In the genomic region with DNA sequence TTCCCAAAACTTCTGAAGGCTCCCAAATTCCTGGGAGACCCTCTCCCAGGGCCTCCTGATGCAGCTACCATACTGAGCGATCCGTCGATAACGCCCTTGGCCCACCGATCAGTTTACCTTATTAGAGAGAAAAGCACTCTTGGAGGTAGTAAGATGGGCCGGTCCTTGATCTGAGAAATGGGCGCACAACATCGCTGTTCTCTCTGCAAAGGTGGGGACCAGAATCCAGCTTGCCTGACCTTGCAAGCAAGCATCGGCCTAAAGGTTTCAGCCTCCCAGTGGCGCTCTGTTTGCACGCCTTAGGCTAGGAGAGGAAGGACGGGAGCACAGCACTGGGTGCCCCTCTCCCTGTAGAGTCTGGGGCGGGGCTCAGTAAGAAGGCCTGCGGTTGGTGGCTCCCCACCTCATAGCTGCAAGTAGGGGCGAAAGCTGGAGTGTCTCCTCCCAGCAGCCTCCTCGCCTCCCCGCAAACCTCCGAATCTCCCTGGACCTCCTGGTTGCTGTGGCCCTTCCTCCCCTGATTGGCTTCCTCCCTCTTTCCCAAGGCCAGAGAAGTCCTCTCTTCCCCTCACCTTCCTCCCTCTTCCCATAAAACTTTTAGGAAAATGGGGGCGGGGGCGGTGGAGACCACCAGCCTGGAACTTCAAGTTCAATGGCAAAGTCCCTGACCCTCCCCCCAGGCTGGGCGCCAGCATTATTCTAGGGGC, we compare ENCODE assay signal across 15 cellular contexts. TPM values are rescaled to one million over a fixed set of nuclear protein-coding genes. Genes with fewer than 3 reads are reported as not detected.
DNase-seq lines count a peak whose midpoint lies in the region; FAIRE-seq and TF ChIP-seq lines count a peak whose summit lies in the region.
"Had no signal": no experiment of that assay in that cellular context is flagged by ENCODE, and none has a peak within 500 bp of the region (broad histone marks: within the 10 kb centered on the region; RNA-seq: fewer than 3 reads in every experiment).

A gene (minus strand): TSS at position 318 of the 707 bp plus-strand sequence. CDS start 126 bp downstream, at position 192.

- H3K9ac ChIP-seq in H1 (replicated peaks in 1 of 4; ENCODE audit: extremely low read depth in 1 of 4, low read depth in 3 of 4, low read length in 3 of 4) = no peak within 1 kb of the TSS
- no peak within 1 kb of the TSS for H3K9ac ChIP-seq in kidney (ENCODE audit: low read length in 2 of 2)

- 7% methylated on average over 18 of the region's 21 CpGs; no CpG with 5 or more reads in 1 of the 2 experiments for WGBS in H1 (ENCODE audit: extremely low coverage in 1 of 2, insufficient coverage in 1 of 2, insufficient read length in 1 of 2, insufficient replicate concordance in 2 of 2, low coverage in 1 of 2, low lambda C conversion rate in 2 of 2, missing lambda C conversion rate in 1 of 2), 2 experiments

- H3K18ac ChIP-seq in H1 (ENCODE audit: extremely low read depth, low read length) = 0 out of 2 replicates have a peak within 1 kb of the TSS, but pooled peaks have one; percentile 38

- no peak within 1 kb of the TSS for H2AFZ ChIP-seq in H1 (ENCODE audit: low read length)

- TF ChIP-seq CTCF in Calu3 (IDR thresholded peaks at IDR 0.05; ENCODE audit: unreplicated experiment) = no peak
- TF ChIP-seq CTCF in H1 (IDR thresholded peaks at IDR 0.05; ENCODE audit: control extremely low read depth in 1 of 3, insufficient read depth in 1 of 3, low read depth in 1 of 3, low read length in 3 of 3) = no peak
- TF ChIP-seq CTCF in nephron progenitor cell (IDR thresholded peaks at IDR 0.05) = no peak
- no peak for TF ChIP-seq CTCF in GM10248 (IDR thresholded peaks at IDR 0.05; ENCODE audit: control extremely low read depth, extremely low read depth, low read depth, missing control alignments)
- TF ChIP-seq CTCF in kidney (IDR thresholded peaks at IDR 0.05; ENCODE audit: borderline replicate concordance, extremely low read depth, insufficient read depth) = no peak

- no peaks in the 10 kb centered on the region for H3K79me1 ChIP-seq in H1 (ENCODE audit: low read depth, low read length)

- BruUV-seq in Calu3 (replicated peaks; lab: Mats Ljungman, UMichigan) = no TSS peak

- H3K27me3 Mint-ChIP-seq in Calu3 (ENCODE audit: unreplicated experiment) = peaks cover 24% of the 10 kb centered on the region
- H3K27me3 Mint-ChIP-seq in IgD-negative memory B cell = peaks cover 88% of the 10 kb centered on the region
- peaks cover 100% of the 10 kb centered on the region for H3K27me3 Mint-ChIP-seq in nephron progenitor cell (ENCODE audit: low read depth, poor library complexity)

- H3K4ac ChIP-seq in H1 (replicated peaks; ENCODE audit: insufficient read length, low read depth, low read length) = no peak within 1 kb of the TSS

- H2AK5ac ChIP-seq in H1 (ENCODE audit: low read depth, low read length) = 0 out of 2 replicates have a peak within 1 kb of the TSS, but pooled peaks have one; percentile 34

- H3K9me3 Mint-ChIP-seq in Calu3 (ENCODE audit: low read depth, unreplicated experiment) = no peaks in the 10 kb centered on the region
- peaks cover 0 to 8% (median 8%) of the 10 kb centered on the region in 3 donors for H3K9me3 Mint-ChIP-seq in IgD-negative memory B cell
- H3K9me3 Mint-ChIP-seq in nephron progenitor cell = no peaks in the 10 kb centered on the region

- no peaks in the 10 kb centered on the region for H3K79me2 ChIP-seq in H1 (ENCODE audit: control insufficient read depth in 1 of 2, insufficient read depth in 2 of 2, low read length in 2 of 2)

- H2BK5ac ChIP-seq in H1 (ENCODE audit: low read depth, low read length) = no peak within 1 kb of the TSS

- TF ChIP-seq EP300 in H1 (IDR thresholded peaks at IDR 0.05; ENCODE audit: borderline replicate concordance in 1 of 2, low read depth in 2 of 2, low read length in 2 of 2) = no peak

- intact Hi-C loops in Calu3 (cut with micrococcal nuclease; ENCODE audit: unreplicated experiment) = no loop called here
- intact Hi-C loops in kidney (cut with DNase I) = loop anchor here (10.0 kb wide), 1 partner anchor 72 kb away; no protein-coding TSS in a partner anchor

- TF ChIP-seq RAD21 in H1 (IDR thresholded peaks at IDR 0.05 in 1 of 2, conservative IDR thresholded peaks at IDR 0.05 in 1 of 2; ENCODE audit: low read depth in 2 of 2, low read length in 2 of 2) = no peak; a peak in 1 of 4 replicates

- H2BK15ac ChIP-seq in H1 (ENCODE audit: low read length) = no peak within 1 kb of the TSS

- H3K9me3 ChIP-seq in H1 (ENCODE audit: insufficient read depth in 2 of 2, low read depth in 1 of 2, low read length in 1 of 2) (no peaks in the 10 kb centered on the region), kidney (ENCODE audit: control insufficient read depth in 1 of 2, low read length in 2 of 2) (no peaks in the 10 kb centered on the region)

- no peak within 1 kb of the TSS for H2BK120ac ChIP-seq in H1 (replicated peaks; ENCODE audit: low read depth, low read length)

- no peak within 1 kb of the TSS for H4K8ac ChIP-seq in H1 (ENCODE audit: extremely low read depth, insufficient read depth, low read length)

- H3K4me1 ChIP-seq in H1 (replicated peaks in 1 of 4; ENCODE audit: control insufficient read depth in 3 of 4, insufficient read depth in 4 of 4, low read length in 3 of 4) = peaks cover 11 to 39% (median 21%) of the 10 kb centered on the region in 4 experiments; a peak in 6 of 7 replicates
- H3K4me1 ChIP-seq in kidney (ENCODE audit: control insufficient read depth in 1 of 2, insufficient read depth in 1 of 2, low read depth in 1 of 2, low read length in 2 of 2) = peaks cover 0 to 7% of the 10 kb centered on the region in 2 donors

- POLR2A ChIA-PET in H1 (lab: Charles Lee; ENCODE audit: partially characterized antibody) (no interaction called here), GM10248 (lab: Yijun Ruan, JAX) (no interaction called here)

- H3K27ac Mint-ChIP-seq in Calu3 (ENCODE audit: unreplicated experiment) (no peak within 1 kb of the TSS), IgD-negative memory B cell (peak within 1 kb of the TSS; percentile 39 to 92 (median 84)), nephron progenitor cell (no peak within 1 kb of the TSS)

- H3K14ac ChIP-seq in H1 (ENCODE audit: insufficient read length) = no peak within 1 kb of the TSS

- peak within 1 kb of the TSS; percentile 90 for H2BK12ac ChIP-seq in H1 (ENCODE audit: low read depth, low read length)

- H3K27ac ChIP-seq in H1 (ENCODE audit: low read depth, low read length) = no peak within 1 kb of the TSS
- H3K27ac ChIP-seq in kidney (ENCODE audit: low read depth in 2 of 2, low read length in 2 of 2) = no peak within 1 kb of the TSS

- TF ChIP-seq POLR2A in H1 (IDR thresholded peaks at IDR 0.05; ENCODE audit: control extremely low read depth in 1 of 2, low read depth in 2 of 2, low read length in 2 of 2) = no peak

- H3K23me2 ChIP-seq in H1 (ENCODE audit: low read depth, low read length) = peaks cover 7% of the 10 kb centered on the region; the same call in 1 of the 2 replicates

- peaks cover 4% of the 10 kb centered on the region for H3K36me3 Mint-ChIP-seq in Calu3 (ENCODE audit: insufficient read depth, unreplicated experiment)
- no peaks in the 10 kb centered on the region for H3K36me3 Mint-ChIP-seq in IgD-negative memory B cell
- H3K36me3 Mint-ChIP-seq in nephron progenitor cell (ENCODE audit: low read depth) = no peaks in the 10 kb centered on the region

- CTCF ChIA-PET in Calu3 (lab: Charles Lee) = interaction anchor here (1.7 kb wide), 1 partner anchor 157 kb away, joined by 6 read pairs; no protein-coding TSS in a partner anchor
- CTCF ChIA-PET in H1 (lab: Charles Lee; ENCODE audit: partially characterized antibody) = interaction anchor here (0.6 to 13.5 kb wide), 14 partner anchors 14 to 818 kb away, joined by 3 to 147 read pairs (median 11); no protein-coding TSS in a partner anchor
- CTCF ChIA-PET in GM10248 (lab: Yijun Ruan, JAX) = interaction anchor here (1.0 to 15.4 kb wide), 4 partner anchors 62 to 311 kb away, joined by 3 to 166 read pairs (median 12); no protein-coding TSS in a partner anchor

- no peak within 1 kb of the TSS for H3K56ac ChIP-seq in H1 (replicated peaks; ENCODE audit: insufficient read length, low read depth, low read length)

- H3K23ac ChIP-seq in H1 (ENCODE audit: insufficient read length) = no peak within 1 kb of the TSS

- FAIRE-seq in H1 (lab: Jason Lieb, UNC) = no peak
- FAIRE-seq in kidney (lab: Jason Lieb, UNC) = no peak
- FAIRE-seq: GM18507, HTR-8/SVneo, TTC549 had no signal

- H3K4me1 Mint-ChIP-seq in Calu3 (ENCODE audit: low read depth, unreplicated experiment) (peaks cover 11% of the 10 kb centered on the region), IgD-negative memory B cell (peaks cover 5 to 24% (median 14%) of the 10 kb centered on the region in 3 donors), nephron progenitor cell (peaks cover 57% of the 10 kb centered on the region)

- no peak within 1 kb of the TSS for H4K5ac ChIP-seq in H1 (ENCODE audit: insufficient read length, low read depth, low read length)

- H3K4me3 ChIP-seq in H1 (ENCODE audit: extremely low read depth in 1 of 4, insufficient read depth in 2 of 4, low read depth in 3 of 4, low read length in 4 of 4) (peak within 1 kb of the TSS in 3 of 4 experiments; percentile 5 to 50 (median 26); a peak in 2 of 8 replicates), kidney (ENCODE audit: low read length in 2 of 2) (no peak within 1 kb of the TSS)

- peaks cover 27 to 38% of the 10 kb centered on the region in 2 experiments for H4K20me1 ChIP-seq in H1 (replicated peaks in 1 of 2; ENCODE audit: control insufficient read depth in 1 of 2, insufficient read depth in 2 of 2, low read length in 2 of 2)

- H4K91ac ChIP-seq in H1 (replicated peaks; ENCODE audit: insufficient read length, low read length) = no peak within 1 kb of the TSS

- peak within 1 kb of the TSS; percentile 34 for H3K4me3 Mint-ChIP-seq in Calu3 (ENCODE audit: low read depth, unreplicated experiment)
- peak within 1 kb of the TSS; percentile 21 to 38 (median 34) for H3K4me3 Mint-ChIP-seq in IgD-negative memory B cell
- H3K4me3 Mint-ChIP-seq in nephron progenitor cell = peak within 1 kb of the TSS; percentile 71

- 0 out of 2 replicates have a peak within 1 kb of the TSS, but pooled peaks have one; percentile 21 for H2BK20ac ChIP-seq in H1 (ENCODE audit: low read length)

- peaks cover 94 to 100% (median 98%) of the 10 kb centered on the region in 4 experiments for H3K27me3 ChIP-seq in H1 (replicated peaks in 1 of 4; ENCODE audit: control insufficient read depth in 3 of 4, extremely low read depth in 1 of 4, insufficient read depth in 3 of 4, low read length in 3 of 4)

- DNase-seq in Calu3 (no peak), H1 (ENCODE audit: low read depth in 1 of 2, low spot score in 2 of 2) (peak in 1 of 2 experiments; percentile 62), nephron progenitor cell (no peak), GM10248 (ENCODE audit: extremely low spot score) (no peak), NCI-H82 treated with DMSO at 0.1 percent for 48 hours (lab: John Stamatoyannopoulos, UW; ENCODE audit: unreplicated experiment) (no peak), kidney (no peak)
- DNase-seq: DMS79 treated with DMSO at 0.1 percent for 48 hours; effector CD8-positive, alpha-beta T cell; NCI-H2029 treated with DMSO at 0.1 percent for 48 hours; nucleus accumbens; stimulated activated CD4-positive, alpha-beta T cell treated with anti-CD3 and anti-CD28 coated beads, Interleukin-1b, Interleukin-23, amount 100 ng/mL, for 48 hours had no signal

- H3K36me3 ChIP-seq in H1 (ENCODE audit: control insufficient read depth in 2 of 4, insufficient read depth in 4 of 4, low read length in 3 of 4) (no peaks in the 10 kb centered on the region; a peak in 1 of 8 replicates), kidney (ENCODE audit: control insufficient read depth in 1 of 2, insufficient read depth in 2 of 2, low read length in 2 of 2) (no peaks in the 10 kb centered on the region)

- H3K4me2 ChIP-seq in H1 (ENCODE audit: insufficient read depth in 1 of 2, low read depth in 2 of 2, low read length in 2 of 2) = peak within 1 kb of the TSS; percentile 54 to 56

RNA-seq across cellular contexts. Expression of the gene that starts here (rescaled TPM):
- total RNA-seq in Calu3 (2022) (not detected in 2 replicates), kidney (not detected)
- polyA plus RNA-seq in IgD-negative memory B cell (not detected), H1 (2011; rRNA removed) (not detected in 2 replicates), kidney (ENCODE audit: insufficient read depth, low read depth, low replicate concordance) (not detected)
- total RNA-seq in H1 (2021; fragmentation: NEBNext Ultra II Directional; extraction: Animal tissue kit (Norgen Biotek cat#: 25700)) = not detected in 2 replicates
- not detected for polyA plus RNA-seq in H1 (2011; cell fraction: cytosol; rRNA removed)
- polyA plus RNA-seq in H1 (2011; cell fraction: nucleus; rRNA removed) = not detected
- polyA plus RNA-seq in H1 (2012, experiment 1 of 2) = not detected in 4 replicates
- not detected for polyA plus RNA-seq in H1 (2012, experiment 2 of 2)
- not detected for polyA plus RNA-seq in H1 (2013, experiment 1 of 2)
- polyA plus RNA-seq in H1 (2013, experiment 2 of 2) = not detected
- not detected in 2 replicates for polyA minus RNA-seq in H1 (2011; rRNA and poly(A)+ RNA removed)
- not detected for polyA minus RNA-seq in H1 (2011; cell fraction: cytosol; rRNA and poly(A)+ RNA removed)
- polyA minus RNA-seq in H1 (2011; cell fraction: nucleus; rRNA and poly(A)+ RNA removed) = not detected

Comparison
In these comparisons a context has a peak if more than half of its experiments do, and no peak if none do; other contexts are left out.
1. H3K27ac Mint-ChIP-seq: peak in IgD-negative memory B cell (3 of 3); none in Calu3 (single experiment) and nephron progenitor cell (single experiment).
2. H3K4me3 ChIP-seq: peak in H1 (3 of 4); none in kidney (0 of 2).
3. Peak in every context shown above with its lines, with median percentiles within 50 percentile points of each other: H3K4me3 Mint-ChIP-seq.